Comparison of ENCODE assay signal across 1 cellular context in the genomic region with DNA sequence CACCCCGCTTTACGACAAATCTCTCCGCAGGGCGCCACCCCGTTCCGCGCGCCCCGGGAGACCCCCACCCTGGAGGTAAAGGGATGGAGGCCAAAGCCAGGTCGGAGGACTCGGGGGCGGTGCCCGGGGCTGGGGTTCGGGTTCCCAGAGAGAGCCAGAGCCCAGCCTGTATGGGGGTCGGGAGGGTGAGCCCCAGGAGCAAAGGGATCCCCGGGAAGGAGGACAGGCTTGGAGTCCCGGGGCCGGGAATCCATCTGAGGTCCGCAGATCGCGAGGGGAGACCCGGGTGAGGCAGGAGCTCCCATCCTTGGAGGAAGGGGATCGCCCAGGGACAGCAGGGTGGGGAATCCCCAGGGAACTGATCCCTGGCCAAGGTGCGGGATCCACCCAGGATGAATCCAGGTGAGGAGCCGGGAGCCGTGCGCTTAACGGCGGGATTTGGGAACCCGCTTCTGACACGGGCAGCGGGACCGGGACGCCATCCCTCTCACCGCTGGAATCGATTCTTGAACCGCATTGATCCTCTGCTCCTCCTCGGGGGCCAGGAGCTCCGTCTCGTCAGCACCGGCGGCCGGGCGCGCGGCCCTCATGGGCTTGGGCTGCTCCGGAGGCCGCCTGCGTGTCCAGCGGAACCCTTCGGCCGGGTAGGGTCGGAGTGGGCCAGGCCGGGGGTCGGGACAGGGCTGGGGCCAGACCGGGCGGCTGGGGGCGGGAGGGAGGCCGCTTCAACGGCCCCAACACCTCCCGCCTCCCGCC.
TF ChIP-seq lines count a peak whose summit lies in the region.

MMD (minus strand) TSS at position 657 of the 756 bp plus-strand sequence; CDS start at position 517, 140 bp downstream.

TF ChIP-seq in HepG2, 621 proteins besides CTCF, POLR2A, EP300 and RAD21 (continued from another document):
- TF ChIP-seq CEBPZ (IDR thresholded peaks at IDR 0.05; ENCODE audit: low read length), result no peak
- TF ChIP-seq PPARG (CRISPR knock-in tag; conservative IDR thresholded peaks at IDR 0.05), result 0 out of 2 replicates have a peak, but pooled peaks have one; percentile 17
- 0 out of 2 replicates have a peak, but pooled peaks have one; percentile 73 for TF ChIP-seq BATF2 (CRISPR knock-in tag; IDR thresholded peaks at IDR 0.05)
- TF ChIP-seq, protein P1, sequence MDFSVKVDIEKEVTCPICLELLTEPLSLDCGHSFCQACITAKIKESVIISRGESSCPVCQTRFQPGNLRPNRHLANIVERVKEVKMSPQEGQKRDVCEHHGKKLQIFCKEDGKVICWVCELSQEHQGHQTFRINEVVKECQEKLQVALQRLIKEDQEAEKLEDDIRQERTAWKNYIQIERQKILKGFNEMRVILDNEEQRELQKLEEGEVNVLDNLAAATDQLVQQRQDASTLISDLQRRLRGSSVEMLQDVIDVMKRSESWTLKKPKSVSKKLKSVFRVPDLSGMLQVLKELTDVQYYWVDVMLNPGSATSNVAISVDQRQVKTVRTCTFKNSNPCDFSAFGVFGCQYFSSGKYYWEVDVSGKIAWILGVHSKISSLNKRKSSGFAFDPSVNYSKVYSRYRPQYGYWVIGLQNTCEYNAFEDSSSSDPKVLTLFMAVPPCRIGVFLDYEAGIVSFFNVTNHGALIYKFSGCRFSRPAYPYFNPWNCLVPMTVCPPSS (IDR thresholded peaks at IDR 0.05), result no peak
- TF ChIP-seq TBX3 (IDR thresholded peaks at IDR 0.05; ENCODE audit: borderline replicate concordance), result no peak
- TF ChIP-seq, protein P2, sequence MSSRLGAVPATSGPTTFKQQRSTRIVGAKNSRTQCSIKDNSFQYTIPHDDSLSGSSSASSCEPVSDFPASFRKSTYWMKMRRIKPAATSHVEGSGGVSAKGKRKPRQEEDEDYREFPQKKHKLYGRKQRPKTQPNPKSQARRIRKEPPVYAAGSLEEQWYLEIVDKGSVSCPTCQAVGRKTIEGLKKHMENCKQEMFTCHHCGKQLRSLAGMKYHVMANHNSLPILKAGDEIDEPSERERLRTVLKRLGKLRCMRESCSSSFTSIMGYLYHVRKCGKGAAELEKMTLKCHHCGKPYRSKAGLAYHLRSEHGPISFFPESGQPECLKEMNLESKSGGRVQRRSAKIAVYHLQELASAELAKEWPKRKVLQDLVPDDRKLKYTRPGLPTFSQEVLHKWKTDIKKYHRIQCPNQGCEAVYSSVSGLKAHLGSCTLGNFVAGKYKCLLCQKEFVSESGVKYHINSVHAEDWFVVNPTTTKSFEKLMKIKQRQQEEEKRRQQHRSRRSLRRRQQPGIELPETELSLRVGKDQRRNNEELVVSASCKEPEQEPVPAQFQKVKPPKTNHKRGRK (CRISPR knock-in tag; IDR thresholded peaks at IDR 0.05), result 0 out of 2 replicates have a peak, but pooled peaks have one; percentile 73
- TF ChIP-seq KAT7 (CRISPR knock-in tag; IDR thresholded peaks at IDR 0.05; ENCODE audit: borderline replicate concordance), result no peak; the same call in 1 of the 2 replicates
- no peak for TF ChIP-seq ZNF333 (CRISPR knock-in tag; IDR thresholded peaks at IDR 0.05; ENCODE audit: borderline replicate concordance)
- TF ChIP-seq, protein P3, sequence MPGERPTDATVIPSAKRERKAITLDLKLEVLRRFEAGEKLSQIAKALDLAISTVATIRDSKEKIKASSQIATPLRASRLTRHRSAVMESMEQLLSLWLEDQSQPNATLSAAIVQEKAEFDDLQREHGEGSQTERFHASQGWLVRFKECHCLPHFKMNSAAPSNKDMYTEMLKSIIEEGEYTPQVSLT (CRISPR knock-in tag; IDR thresholded peaks at IDR 0.05; ENCODE audit: borderline replicate concordance, low read depth), result no peak; the same call in 1 of the 2 replicates
- TF ChIP-seq E2F1 (CRISPR knock-in tag; IDR thresholded peaks at IDR 0.05), result no peak
- peak; percentile 28; the same call in 1 of the 2 replicates for TF ChIP-seq HBP1 (CRISPR knock-in tag; IDR thresholded peaks at IDR 0.05; ENCODE audit: low read depth)
- no peak for TF ChIP-seq KLF15 (CRISPR knock-in tag; IDR thresholded peaks at IDR 0.05; ENCODE audit: borderline replicate concordance)
- TF ChIP-seq SKI (IDR thresholded peaks at IDR 0.05; ENCODE audit: partially characterized antibody), result no peak
- no peak; the same call in 1 of the 2 replicates for TF ChIP-seq ZNF441 (CRISPR knock-in tag; IDR thresholded peaks at IDR 0.05; ENCODE audit: borderline replicate concordance)
- TF ChIP-seq FOXA3 (CRISPR knock-in tag; IDR thresholded peaks at IDR 0.05), result no peak
- no peak for TF ChIP-seq GRHL1 (CRISPR knock-in tag; conservative IDR thresholded peaks at IDR 0.05)
- TF ChIP-seq ZNF577 (CRISPR knock-in tag; IDR thresholded peaks at IDR 0.05; ENCODE audit: borderline replicate concordance, low read depth), result 0 out of 2 replicates have a peak, but pooled peaks have one; percentile 19
- TF ChIP-seq ZBTB42 (CRISPR knock-in tag; IDR thresholded peaks at IDR 0.05), result 0 out of 2 replicates have a peak, but pooled peaks have one; percentile 8
- 0 out of 2 replicates have a peak, but pooled peaks have one; percentile 11 for TF ChIP-seq TIGD3 (CRISPR knock-in tag; IDR thresholded peaks at IDR 0.05; ENCODE audit: borderline replicate concordance)
- TF ChIP-seq, protein P4, sequence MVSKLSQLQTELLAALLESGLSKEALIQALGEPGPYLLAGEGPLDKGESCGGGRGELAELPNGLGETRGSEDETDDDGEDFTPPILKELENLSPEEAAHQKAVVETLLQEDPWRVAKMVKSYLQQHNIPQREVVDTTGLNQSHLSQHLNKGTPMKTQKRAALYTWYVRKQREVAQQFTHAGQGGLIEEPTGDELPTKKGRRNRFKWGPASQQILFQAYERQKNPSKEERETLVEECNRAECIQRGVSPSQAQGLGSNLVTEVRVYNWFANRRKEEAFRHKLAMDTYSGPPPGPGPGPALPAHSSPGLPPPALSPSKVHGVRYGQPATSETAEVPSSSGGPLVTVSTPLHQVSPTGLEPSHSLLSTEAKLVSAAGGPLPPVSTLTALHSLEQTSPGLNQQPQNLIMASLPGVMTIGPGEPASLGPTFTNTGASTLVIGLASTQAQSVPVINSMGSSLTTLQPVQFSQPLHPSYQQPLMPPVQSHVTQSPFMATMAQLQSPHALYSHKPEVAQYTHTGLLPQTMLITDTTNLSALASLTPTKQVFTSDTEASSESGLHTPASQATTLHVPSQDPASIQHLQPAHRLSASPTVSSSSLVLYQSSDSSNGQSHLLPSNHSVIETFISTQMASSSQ (IDR thresholded peaks at IDR 0.05; ENCODE audit: low read depth), result no peak
- TF ChIP-seq, protein P4 (CRISPR knock-in tag; IDR thresholded peaks at IDR 0.05; ENCODE audit: borderline replicate concordance), result no peak
- TF ChIP-seq CHD4 (IDR thresholded peaks at IDR 0.05; ENCODE audit: borderline replicate concordance, low read length), result no peak; the same call in 1 of the 2 replicates
- TF ChIP-seq TSC22D2 (CRISPR knock-in tag; IDR thresholded peaks at IDR 0.05; ENCODE audit: borderline replicate concordance), result no peak; the same call in 1 of the 2 replicates
- no peak for TF ChIP-seq SP5 (CRISPR knock-in tag; IDR thresholded peaks at IDR 0.05; ENCODE audit: borderline replicate concordance, low read depth)
- TF ChIP-seq HIVEP1 (CRISPR knock-in tag; IDR thresholded peaks at IDR 0.05), result peak; percentile 68
